9 cellular contexts compared by ENCODE assay signal in genomic region chr5:52007230-52007858, GRCh38.
DNase-seq lines count a peak whose midpoint lies in the region; ATAC-seq and TF ChIP-seq lines count a peak whose summit lies in the region.
"Had no signal": no experiment of that assay in that cellular context is flagged by ENCODE, and none has a peak within 500 bp of the region (broad histone marks: within the 10 kb centered on the region; RNA-seq: fewer than 3 reads in every experiment).

No MANE protein-coding gene starts in this region.

- TF ChIP-seq EP300 in esophagus muscularis mucosa (IDR thresholded peaks at IDR 0.05): no peak

- ATAC-seq in effector memory CD8-positive, alpha-beta T cell (replicated peaks): no peak

- peaks cover 0 to 4% of the 10 kb centered on the region in 2 donors for H3K9me3 Mint-ChIP-seq in effector memory CD8-positive, alpha-beta T cell

- no peaks in the 10 kb centered on the region for H3K4me1 Mint-ChIP-seq in effector memory CD8-positive, alpha-beta T cell (ENCODE audit: low read depth in 2 of 2)

- H3K27ac Mint-ChIP-seq in effector memory CD8-positive, alpha-beta T cell: no peak overlapping the region

- TF ChIP-seq POLR2A in esophagus muscularis mucosa (IDR thresholded peaks at IDR 0.05; ENCODE audit: low read depth): no peak

- H3K4me3 Mint-ChIP-seq in effector memory CD8-positive, alpha-beta T cell: no peak overlapping the region

- H3K27me3 ChIP-seq in esophagus muscularis mucosa: no peaks in the 10 kb centered on the region
- H3K27me3 ChIP-seq: BLaER1 had no signal

- H3K4me1 ChIP-seq in esophagus muscularis mucosa: no peaks in the 10 kb centered on the region
- H3K4me1 ChIP-seq: BLaER1 had no signal

- H3K9me3 ChIP-seq in esophagus muscularis mucosa: no peaks in the 10 kb centered on the region
- H3K9me3 ChIP-seq: BLaER1 had no signal

- no peaks in the 10 kb centered on the region for H3K27me3 Mint-ChIP-seq in effector memory CD8-positive, alpha-beta T cell

- no peak overlapping the region for H3K4me3 ChIP-seq in Jurkat, Clone E6-1 (ENCODE audit: low read length)
- no peak overlapping the region for H3K4me3 ChIP-seq in esophagus muscularis mucosa
- H3K4me3 ChIP-seq: BLaER1 had no signal

- H3K36me3 ChIP-seq in esophagus muscularis mucosa: no peaks in the 10 kb centered on the region
- H3K36me3 ChIP-seq: BLaER1 had no signal

- peak; percentile 33 to 52 (median 36) for TF ChIP-seq CTCF in esophagus muscularis mucosa (IDR thresholded peaks at IDR 0.05)

- no peaks in the 10 kb centered on the region for H3K36me3 Mint-ChIP-seq in effector memory CD8-positive, alpha-beta T cell (ENCODE audit: insufficient read depth)

- DNase-seq in NOMO-1 treated with DMSO at 0.1 percent for 48 hours (lab: John Stamatoyannopoulos, UW; ENCODE audit: unreplicated experiment) (peak; percentile 24), NOMO-1 treated with dmso at 0.1 percent for 144 hours (lab: John Stamatoyannopoulos, UW; ENCODE audit: unreplicated experiment) (no peak), OCI-M2 (lab: John Stamatoyannopoulos, UW; ENCODE audit: unreplicated experiment) (peak; percentile 5), esophagus muscularis mucosa (ENCODE audit: extremely low spot score) (no peak), renal cortical epithelial cell (ENCODE audit: low read depth) (peak; percentile 47), NCI-H1930 (lab: John Stamatoyannopoulos, UW) (no peak)
- peak; percentile 14 for DNase-seq in Jurkat, Clone E6-1 (ENCODE audit: low read depth, low spot score)
- no peak for DNase-seq in effector memory CD8-positive, alpha-beta T cell

- no peak overlapping the region for H3K27ac ChIP-seq in esophagus muscularis mucosa (replicated peaks in 1 of 4)
- H3K27ac ChIP-seq: BLaER1 had no signal

- intact Hi-C loops in esophagus muscularis mucosa (cut with DNase I): loop anchor here (5.0 kb wide), 1 partner anchor 1045 kb away; no protein-coding TSS in a partner anchor

- WGBS in esophagus muscularis mucosa: 37% methylated on average over 5 of the region's 5 CpGs

Comparison
In these comparisons a context has a peak if more than half of its experiments do, and no peak if none do; other contexts are left out.
1. DNase-seq: peak in NOMO-1 treated with DMSO at 0.1 percent for 48 hours (single experiment), Jurkat, Clone E6-1 (single experiment), OCI-M2 (single experiment) and renal cortical epithelial cell (single experiment); none in NOMO-1 treated with dmso at 0.1 percent for 144 hours (single experiment), esophagus muscularis mucosa (single experiment), NCI-H1930 (0 of 2) and effector memory CD8-positive, alpha-beta T cell (0 of 3).